ENCODE assay signal across 17 cellular contexts in the genomic region with DNA sequence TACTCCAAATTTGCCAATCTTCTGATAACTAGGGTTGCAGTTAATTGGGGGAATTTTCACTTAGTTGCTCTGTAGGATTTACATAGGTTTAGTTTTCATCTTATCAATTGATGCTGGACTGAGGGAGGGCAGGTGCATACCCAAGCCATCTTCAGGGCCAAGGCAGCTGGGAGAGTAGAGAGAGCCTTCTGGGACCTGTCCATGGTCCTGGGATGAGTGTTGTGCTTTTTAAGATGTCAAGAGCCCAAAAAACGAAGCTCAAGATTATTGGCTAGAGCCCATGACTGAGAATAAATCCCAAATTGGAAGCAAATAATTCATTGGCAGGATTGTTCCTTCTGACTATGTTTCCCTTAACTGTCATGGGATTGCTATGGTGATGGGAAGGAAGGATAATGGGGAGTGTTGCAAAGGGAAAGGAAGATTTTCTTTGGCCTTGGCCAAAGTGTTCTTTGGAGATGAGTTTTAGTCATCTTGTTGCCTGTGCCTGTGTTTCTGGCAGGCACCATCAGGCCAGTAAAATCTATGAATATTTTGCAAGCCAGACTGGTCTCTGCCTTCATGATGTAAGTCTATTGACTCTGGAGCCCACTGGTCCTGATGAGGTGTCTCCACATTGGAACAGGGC.
DNase-seq lines count a peak whose midpoint lies in the region; ATAC-seq, FAIRE-seq and TF ChIP-seq lines count a peak whose summit lies in the region.
"Had no signal": no experiment of that assay in that cellular context is flagged by ENCODE, and none has a peak within 500 bp of the region (broad histone marks: within the 10 kb centered on the region; RNA-seq: fewer than 3 reads in every experiment).

No MANE protein-coding gene starts in this region.

- no peak for TF ChIP-seq POLR2A in H54 (IDR thresholded peaks at IDR 0.05; ENCODE audit: low read depth, low read length)

- FAIRE-seq in H54 (lab: Jason Lieb, UNC) = no peak
- FAIRE-seq: GM19239 had no signal

- TF ChIP-seq CTCF in brain microvascular endothelial cell (IDR thresholded peaks at IDR 0.05; ENCODE audit: low read depth, low read length, missing control alignments) = no peak

- no peak overlapping the region for H3K4me3 ChIP-seq in brain microvascular endothelial cell (ENCODE audit: low read depth, low read length)
- H3K4me3 ChIP-seq: skin epidermis, thyroid gland had no signal

- in situ Hi-C loops in brain microvascular endothelial cell (cut with HindIII; ENCODE audit: low pct_ligation_motif_present, low sequenced_read_pairs) = no loop called here

- TF ChIP-seq EP300 in Ishikawa (IDR thresholded peaks at IDR 0.05; ENCODE audit: borderline replicate concordance) = no peak

- ATAC-seq in GM18858 (IDR thresholded peaks at IDR 0.05; ENCODE audit: unreplicated experiment) = no peak
- ATAC-seq: left ventricle myocardium superior had no signal

- no peaks in the 10 kb centered on the region for H3K27me3 ChIP-seq in brain microvascular endothelial cell (replicated peaks)
- H3K27me3 ChIP-seq: thyroid gland had no signal

- no peak for TF ChIP-seq RAD21 in Ishikawa (IDR thresholded peaks at IDR 0.05; ENCODE audit: low read depth)

- H3K27ac ChIP-seq in brain microvascular endothelial cell = no peak overlapping the region
- H3K27ac ChIP-seq: parathyroid adenoma, skin epidermis, thyroid gland had no signal

- DNase-seq in EH (ENCODE audit: low read depth) = peak; percentile 28
- DNase-seq in brain microvascular endothelial cell = peak; percentile 15
- peak; percentile 21 for DNase-seq in iris pigment epithelial cell (ENCODE audit: low read depth)
- DNase-seq in NCI-H510A treated with DMSO at 0.1 percent for 48 hours (lab: John Stamatoyannopoulos, UW) = no peak
- DNase-seq in NCI-H1092 treated with DMSO at 0.1 percent for 48 hours (lab: John Stamatoyannopoulos, UW) = no peak
- no peak for DNase-seq in H54 (ENCODE audit: insufficient read length, low spot score)
- DNase-seq: C1 segment of cervical spinal cord, DMS153, left ventricle myocardium superior, NCI-H1092, NCI-H2171, thyroid gland had no signal

- no peaks in the 10 kb centered on the region for H3K36me3 ChIP-seq in brain microvascular endothelial cell (replicated peaks)
- H3K36me3 ChIP-seq: thyroid gland had no signal

TF ChIP-seq in Ishikawa, 13 proteins besides CTCF, POLR2A, EP300 and RAD21:
- no peak for TF ChIP-seq FOXM1 (IDR thresholded peaks at IDR 0.05; ENCODE audit: borderline replicate concordance, low read depth)
- TF ChIP-seq, protein P1, sequence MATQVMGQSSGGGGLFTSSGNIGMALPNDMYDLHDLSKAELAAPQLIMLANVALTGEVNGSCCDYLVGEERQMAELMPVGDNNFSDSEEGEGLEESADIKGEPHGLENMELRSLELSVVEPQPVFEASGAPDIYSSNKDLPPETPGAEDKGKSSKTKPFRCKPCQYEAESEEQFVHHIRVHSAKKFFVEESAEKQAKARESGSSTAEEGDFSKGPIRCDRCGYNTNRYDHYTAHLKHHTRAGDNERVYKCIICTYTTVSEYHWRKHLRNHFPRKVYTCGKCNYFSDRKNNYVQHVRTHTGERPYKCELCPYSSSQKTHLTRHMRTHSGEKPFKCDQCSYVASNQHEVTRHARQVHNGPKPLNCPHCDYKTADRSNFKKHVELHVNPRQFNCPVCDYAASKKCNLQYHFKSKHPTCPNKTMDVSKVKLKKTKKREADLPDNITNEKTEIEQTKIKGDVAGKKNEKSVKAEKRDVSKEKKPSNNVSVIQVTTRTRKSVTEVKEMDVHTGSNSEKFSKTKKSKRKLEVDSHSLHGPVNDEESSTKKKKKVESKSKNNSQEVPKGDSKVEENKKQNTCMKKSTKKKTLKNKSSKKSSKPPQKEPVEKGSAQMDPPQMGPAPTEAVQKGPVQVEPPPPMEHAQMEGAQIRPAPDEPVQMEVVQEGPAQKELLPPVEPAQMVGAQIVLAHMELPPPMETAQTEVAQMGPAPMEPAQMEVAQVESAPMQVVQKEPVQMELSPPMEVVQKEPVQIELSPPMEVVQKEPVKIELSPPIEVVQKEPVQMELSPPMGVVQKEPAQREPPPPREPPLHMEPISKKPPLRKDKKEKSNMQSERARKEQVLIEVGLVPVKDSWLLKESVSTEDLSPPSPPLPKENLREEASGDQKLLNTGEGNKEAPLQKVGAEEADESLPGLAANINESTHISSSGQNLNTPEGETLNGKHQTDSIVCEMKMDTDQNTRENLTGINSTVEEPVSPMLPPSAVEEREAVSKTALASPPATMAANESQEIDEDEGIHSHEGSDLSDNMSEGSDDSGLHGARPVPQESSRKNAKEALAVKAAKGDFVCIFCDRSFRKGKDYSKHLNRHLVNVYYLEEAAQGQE (IDR thresholded peaks at IDR 0.05; ENCODE audit: low read depth) = peak; percentile 89
- no peak for TF ChIP-seq CEBPB (IDR thresholded peaks at IDR 0.05)

Comparison
In these comparisons a context has a peak if more than half of its experiments do, and no peak if none do; other contexts are left out.
1. DNase-seq: peak in EH (single experiment), brain microvascular endothelial cell (single experiment) and iris pigment epithelial cell (single experiment); none in NCI-H510A treated with DMSO at 0.1 percent for 48 hours (single experiment), NCI-H1092 treated with DMSO at 0.1 percent for 48 hours (single experiment) and H54 (single experiment).